1 cellular context compared by ENCODE assay signal in genomic region chr1:6464514-6464836, GRCh38.
TF ChIP-seq lines count a peak whose summit lies in the region.

No MANE protein-coding gene starts in this region.

TF ChIP-seq in WTC11, 78 proteins besides CTCF, POLR2A, EP300 and RAD21 (continued from another document):
- TF ChIP-seq GRHL2 (CRISPR knock-in tag; IDR thresholded peaks at IDR 0.05; ENCODE audit: insufficient replicate concordance, severe bottlenecking) (no peak), KAT7 (CRISPR knock-in tag; IDR thresholded peaks at IDR 0.05; ENCODE audit: borderline replicate concordance) (no peak), AFF4 (CRISPR knock-in tag; IDR thresholded peaks at IDR 0.05; ENCODE audit: borderline replicate concordance) (no peak)
